11 cellular contexts compared by ENCODE assay signal in genomic region chr2:105747254-105747909, GRCh38. TPM values are rescaled to one million over a fixed set of nuclear protein-coding genes. Genes with fewer than 3 reads are reported as not detected.
DNase-seq lines count a peak whose midpoint lies in the region; ATAC-seq and TF ChIP-seq lines count a peak whose summit lies in the region.
"Had no signal": no experiment of that assay in that cellular context is flagged by ENCODE, and none has a peak within 500 bp of the region (broad histone marks: within the 10 kb centered on the region; RNA-seq: fewer than 3 reads in every experiment).

No MANE protein-coding gene starts in this region.

- ATAC-seq in right cardiac atrium, result no peak
- no peak for ATAC-seq in Right ventricle myocardium superior (ENCODE audit: poor library complexity)
- no peak for ATAC-seq in naive B cell (ENCODE audit: low read depth in 2 of 2)
- no peak for ATAC-seq in GM18511 (IDR thresholded peaks at IDR 0.05; ENCODE audit: unreplicated experiment)
- no peak for ATAC-seq in GM21529 (IDR thresholded peaks at IDR 0.05; ENCODE audit: unreplicated experiment)

- H3K36me3 Mint-ChIP-seq in naive B cell, result peaks cover 22 to 26% of the 10 kb centered on the region in 2 donors

- CTCF ChIA-PET in mammary epithelial cell (lab: Charles Lee; ENCODE audit: low non-redundant PET), result interaction anchor here (0.6 kb wide), 1 partner anchor 51 kb away, joined by 3 read pairs; no protein-coding TSS in a partner anchor

- H3K4me1 ChIP-seq in right cardiac atrium (ENCODE audit: control insufficient read depth, insufficient read depth, low read length) (peaks cover 29% of the 10 kb centered on the region), mammary epithelial cell (ENCODE audit: insufficient read depth, low read length) (peaks cover 33% of the 10 kb centered on the region), urinary bladder (ENCODE audit: insufficient read depth) (no peaks in the 10 kb centered on the region)

- H4K20me1 ChIP-seq in mammary epithelial cell (ENCODE audit: insufficient read depth, low read length), result no peaks in the 10 kb centered on the region

- BruUV-seq in mammary epithelial cell (replicated peaks; lab: Mats Ljungman, UMichigan), result TSS peak; percentile 24

- H3K27me3 ChIP-seq in right cardiac atrium (ENCODE audit: control insufficient read depth, insufficient read depth), result no peaks in the 10 kb centered on the region
- no peaks in the 10 kb centered on the region for H3K27me3 ChIP-seq in mammary epithelial cell (ENCODE audit: insufficient read depth, low read length)
- H3K27me3 ChIP-seq: SJSA1 had no signal

- no peak for TF ChIP-seq CTCF in mammary epithelial cell (conservative IDR thresholded peaks at IDR 0.05 in 1 of 2, IDR thresholded peaks at IDR 0.05 in 1 of 2; ENCODE audit: extremely low read depth in 1 of 2, insufficient read depth in 1 of 2, low read depth in 1 of 2, low read length in 2 of 2)

- H3K27me3 Mint-ChIP-seq in naive B cell, result no peaks in the 10 kb centered on the region

- peak overlapping the region; percentile 73 for H3K4me2 ChIP-seq in mammary epithelial cell (ENCODE audit: insufficient read depth, low read depth, low read length)

- peak overlapping the region; percentile 85 to 99 (median 95) for H3K4me3 Mint-ChIP-seq in naive B cell

- H3K36me3 ChIP-seq in mammary epithelial cell (ENCODE audit: insufficient read depth, low read length) (no peaks in the 10 kb centered on the region), urinary bladder (ENCODE audit: insufficient read depth) (no peaks in the 10 kb centered on the region)

- H3K27ac ChIP-seq in right cardiac atrium (ENCODE audit: low read length) (no peak overlapping the region), mammary epithelial cell (ENCODE audit: insufficient read depth, low read depth, low read length) (peak overlapping the region; percentile 43), urinary bladder (ENCODE audit: low read depth) (no peak overlapping the region)
- H3K27ac ChIP-seq: SJSA1 had no signal

- DNase-seq in right cardiac atrium (no peak), Right ventricle myocardium superior (no peak), mammary epithelial cell (peak; percentile 61), naive B cell (no peak), NCI-H446 (lab: John Stamatoyannopoulos, UW) (no peak)
- DNase-seq: HFFc6, NCI-H2171 treated with DMSO at 0.1 percent for 48 hours had no signal

- H3K79me2 ChIP-seq in mammary epithelial cell (ENCODE audit: insufficient read depth, low read length), result peaks cover 74% of the 10 kb centered on the region

- in situ Hi-C loops in mammary epithelial cell (cut with MboI; ENCODE audit: low sequenced_read_pairs in 2 of 2), result loop anchor here in 1 of 2 donors (25.0 kb wide), 1 partner anchor 160 kb away; no protein-coding TSS in a partner anchor

- H3K9ac ChIP-seq in mammary epithelial cell (ENCODE audit: insufficient read depth, low read length), result peak overlapping the region; percentile 54

- peaks cover 69 to 87% (median 81%) of the 10 kb centered on the region in 3 donors for H3K4me1 Mint-ChIP-seq in naive B cell

- intact Hi-C loops in right cardiac atrium (cut with DNase I), result loop anchor here in 1 of 4 donors (10.0 kb wide), 1 partner anchor 47 kb away; no protein-coding TSS in a partner anchor
- intact Hi-C loops in Right ventricle myocardium superior (cut with DNase I), result no loop called here
- intact Hi-C loops in mammary epithelial cell (cut with micrococcal nuclease), result no loop called here

- WGBS in right cardiac atrium, result 66% methylated on average over 13 of the region's 13 CpGs
- 16% methylated on average over 13 of the region's 13 CpGs for WGBS in mammary epithelial cell (ENCODE audit: low coverage, missing lambda C conversion rate)
- WGBS in urinary bladder, result 71% methylated on average over 13 of the region's 13 CpGs

- no peak overlapping the region for H2AFZ ChIP-seq in mammary epithelial cell (ENCODE audit: low read depth, low read length)

- H3K9me3 Mint-ChIP-seq in naive B cell, result peaks cover 0 to under 1% (median 0%) of the 10 kb centered on the region in 7 donors
- H3K9me3 Mint-ChIP-seq: HFFc6 had no signal

- H3K9me3 ChIP-seq in right cardiac atrium (ENCODE audit: control insufficient read depth, low read length), result no peaks in the 10 kb centered on the region
- no peaks in the 10 kb centered on the region for H3K9me3 ChIP-seq in mammary epithelial cell (replicated peaks; ENCODE audit: insufficient read depth, low read length)
- H3K9me3 ChIP-seq: SJSA1 had no signal

- peak overlapping the region; percentile 85 for H3K4me3 ChIP-seq in right cardiac atrium (ENCODE audit: low read length)
- H3K4me3 ChIP-seq in mammary epithelial cell (replicated peaks in 1 of 3; ENCODE audit: insufficient read depth in 1 of 3, low read depth in 2 of 3, low read length in 3 of 3), result peak overlapping the region in 2 of 3 experiments; percentile 13 to 83
- H3K4me3 ChIP-seq in urinary bladder (ENCODE audit: low read depth, low read length), result peak overlapping the region; percentile 98
- H3K4me3 ChIP-seq: SJSA1 had no signal

- dilution Hi-C loops in mammary epithelial cell (cut with HindIII; ENCODE audit: low sequenced_read_pairs), result no loop called here

- peak overlapping the region in 5 of 6 donors; percentile 86 to 98 (median 95) for H3K27ac Mint-ChIP-seq in naive B cell

RNA-seq across cellular contexts. Expression of gene NCK2, which starts 2.7 kb away (rescaled TPM):
- total RNA-seq in right cardiac atrium (10 to 100 TPM; 29.9 to 39.5 (median 32.1) TPM), Right ventricle myocardium superior (32.3 TPM), mammary epithelial cell (10 to 100 TPM; 49.2 to 73.2 TPM), urinary bladder (31.5 TPM)
- polyA plus RNA-seq in right cardiac atrium (30.9 TPM), mammary epithelial cell (48.1 TPM), naive B cell (ENCODE audit: low read depth in 6 of 6) (100 to 1,000 TPM in 1 of 6 donors, 10 to 100 TPM in 5; 70.7 to 108 (median 76.7) TPM), urinary bladder (64.8 TPM)
- 58.0 TPM for polyA minus RNA-seq in mammary epithelial cell

Comparison
In these comparisons a context has a peak if more than half of its experiments do, and no peak if none do; other contexts are left out.
1. H3K4me3 ChIP-seq: peak in every context shown above with its lines; median percentile 98 in urinary bladder; 85 in right cardiac atrium; 48 in mammary epithelial cell.